Comparison of ENCODE assay signal across 29 cellular contexts in genomic region chr3:108432431-108432830, GRCh38.
"Had no signal": no experiment of that assay in that cellular context is flagged by ENCODE, and none has a peak within 500 bp of the region (broad histone marks: within the 10 kb centered on the region; RNA-seq: fewer than 3 reads in every experiment).

No MANE protein-coding gene starts in this region.

- H3K27me3 ChIP-seq: colonic mucosa, dorsolateral prefrontal cortex, esophagus muscularis mucosa, esophagus squamous epithelium, foreskin keratinocyte, gastrocnemius medialis, gastroesophageal sphincter, heart left ventricle, heart right ventricle, hepatocyte had no signal

- H3K27ac ChIP-seq: colonic mucosa, coronary artery, dorsolateral prefrontal cortex, epithelial cell of prostate, esophagus muscularis mucosa, esophagus squamous epithelium, foreskin keratinocyte, gastrocnemius medialis, gastroesophageal sphincter, heart left ventricle, heart right ventricle, hepatocyte had no signal

- H3K27me3 Mint-ChIP-seq: dendritic cell treated with granulocyte-macrophage colony-stimulating factor and Interleukin-4, amounts not matched to agents 40 ng/mL and 50 ng/mL, for 4 days had no signal

- H2AFZ ChIP-seq: hepatocyte had no signal

- H3K4me3 ChIP-seq: colonic mucosa, coronary artery, dorsolateral prefrontal cortex, esophagus muscularis mucosa, esophagus squamous epithelium, gastrocnemius medialis, gastroesophageal sphincter, heart left ventricle, heart right ventricle, hepatocyte had no signal

- DNase-seq: colonic mucosa; cortex of kidney; dermis blood vessel endothelial cell; dorsolateral prefrontal cortex; effector CD4-positive, alpha-beta T cell; effector CD8-positive, alpha-beta T cell; effector memory CD4-positive, alpha-beta T cell; effector memory CD8-positive, alpha-beta T cell; endodermal cell; erythroblast; esophagus squamous epithelium; foreskin fibroblast; foreskin keratinocyte; foreskin melanocyte; gastrocnemius medialis; glutamatergic neuron; head of caudate nucleus; heart left ventricle; heart right ventricle had no signal

- H3K9me3 ChIP-seq: colonic mucosa, esophagus muscularis mucosa, esophagus squamous epithelium, gastrocnemius medialis, gastroesophageal sphincter, heart left ventricle had no signal

- H3K79me2 ChIP-seq: hepatocyte had no signal

- H3K4me1 ChIP-seq: colonic mucosa, esophagus muscularis mucosa, esophagus squamous epithelium, foreskin keratinocyte, gastrocnemius medialis, gastroesophageal sphincter, heart left ventricle, heart right ventricle had no signal

- FAIRE-seq: endometrium, endothelial cell of umbilical vein, frontal cortex had no signal

- H3K36me3 ChIP-seq: colonic mucosa, esophagus muscularis mucosa, esophagus squamous epithelium, gastrocnemius medialis, gastroesophageal sphincter, heart left ventricle, heart right ventricle had no signal

- ATAC-seq: effector memory CD8-positive, alpha-beta T cell; esophagus mucosa; foreskin keratinocyte; gastrocnemius medialis; gastroesophageal sphincter; heart left ventricle; heart right ventricle had no signal

- H3K27ac Mint-ChIP-seq: dendritic cell treated with granulocyte-macrophage colony-stimulating factor and Interleukin-4, amounts not matched to agents 40 ng/mL and 50 ng/mL, for 4 days; effector memory CD8-positive, alpha-beta T cell; endodermal cell had no signal

- H3K9me3 Mint-ChIP-seq: effector memory CD8-positive, alpha-beta T cell had no signal

- H3K4me3 Mint-ChIP-seq: dendritic cell treated with granulocyte-macrophage colony-stimulating factor and Interleukin-4, amounts not matched to agents 40 ng/mL and 50 ng/mL, for 4 days; effector memory CD8-positive, alpha-beta T cell; endodermal cell had no signal

- H3K4me2 ChIP-seq: hepatocyte had no signal
